1 cellular context compared by ENCODE assay signal in the genomic region with DNA sequence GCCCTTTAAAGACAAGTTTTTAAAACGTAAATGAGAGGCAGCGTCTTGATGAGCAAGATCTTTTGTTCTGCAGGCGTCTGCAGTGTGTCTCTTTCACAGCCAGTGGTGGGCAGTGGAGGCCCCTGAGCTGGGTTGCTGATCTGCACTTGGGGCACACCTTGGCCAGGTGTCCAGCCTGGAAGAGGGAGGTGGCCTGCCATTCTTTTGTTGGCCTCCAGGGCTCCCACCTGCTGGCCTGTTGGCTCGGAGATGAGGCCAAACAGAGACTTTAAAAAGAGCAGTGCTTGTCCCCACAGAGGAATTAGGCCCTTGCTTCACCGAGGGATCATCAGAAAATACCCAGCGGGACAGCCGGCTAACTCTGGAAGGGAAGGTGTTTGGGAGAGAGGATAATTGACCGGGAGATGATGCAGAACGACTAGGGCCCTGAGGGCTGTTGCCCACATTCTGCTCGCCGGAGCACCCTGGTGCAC.
TF ChIP-seq lines count a peak whose summit lies in the region.

No MANE protein-coding gene starts in this region.

TF ChIP-seq in K562, 482 proteins besides CTCF, POLR2A, EP300 and RAD21 (continued from another document and continues in another):
- TF ChIP-seq, protein P1, sequence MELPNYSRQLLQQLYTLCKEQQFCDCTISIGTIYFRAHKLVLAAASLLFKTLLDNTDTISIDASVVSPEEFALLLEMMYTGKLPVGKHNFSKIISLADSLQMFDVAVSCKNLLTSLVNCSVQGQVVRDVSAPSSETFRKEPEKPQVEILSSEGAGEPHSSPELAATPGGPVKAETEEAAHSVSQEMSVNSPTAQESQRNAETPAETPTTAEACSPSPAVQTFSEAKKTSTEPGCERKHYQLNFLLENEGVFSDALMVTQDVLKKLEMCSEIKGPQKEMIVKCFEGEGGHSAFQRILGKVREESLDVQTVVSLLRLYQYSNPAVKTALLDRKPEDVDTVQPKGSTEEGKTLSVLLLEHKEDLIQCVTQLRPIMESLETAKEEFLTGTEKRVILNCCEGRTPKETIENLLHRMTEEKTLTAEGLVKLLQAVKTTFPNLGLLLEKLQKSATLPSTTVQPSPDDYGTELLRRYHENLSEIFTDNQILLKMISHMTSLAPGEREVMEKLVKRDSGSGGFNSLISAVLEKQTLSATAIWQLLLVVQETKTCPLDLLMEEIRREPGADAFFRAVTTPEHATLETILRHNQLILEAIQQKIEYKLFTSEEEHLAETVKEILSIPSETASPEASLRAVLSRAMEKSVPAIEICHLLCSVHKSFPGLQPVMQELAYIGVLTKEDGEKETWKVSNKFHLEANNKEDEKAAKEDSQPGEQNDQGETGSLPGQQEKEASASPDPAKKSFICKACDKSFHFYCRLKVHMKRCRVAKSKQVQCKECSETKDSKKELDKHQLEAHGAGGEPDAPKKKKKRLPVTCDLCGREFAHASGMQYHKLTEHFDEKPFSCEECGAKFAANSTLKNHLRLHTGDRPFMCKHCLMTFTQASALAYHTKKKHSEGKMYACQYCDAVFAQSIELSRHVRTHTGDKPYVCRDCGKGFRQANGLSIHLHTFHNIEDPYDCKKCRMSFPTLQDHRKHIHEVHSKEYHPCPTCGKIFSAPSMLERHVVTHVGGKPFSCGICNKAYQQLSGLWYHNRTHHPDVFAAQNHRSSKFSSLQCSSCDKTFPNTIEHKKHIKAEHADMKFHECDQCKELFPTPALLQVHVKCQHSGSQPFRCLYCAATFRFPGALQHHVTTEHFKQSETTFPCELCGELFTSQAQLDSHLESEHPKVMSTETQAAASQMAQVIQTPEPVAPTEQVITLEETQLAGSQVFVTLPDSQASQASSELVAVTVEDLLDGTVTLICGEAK (IDR thresholded peaks at IDR 0.05) = no peak
- TF ChIP-seq, protein P1 (CRISPR knock-in tag; IDR thresholded peaks at IDR 0.05) = no peak
- TF ChIP-seq ZNF830 (CRISPR knock-in tag; IDR thresholded peaks at IDR 0.05) (no peak), BMI1 (IDR thresholded peaks at IDR 0.05; ENCODE audit: low read length) (no peak), ZNF316 (IDR thresholded peaks at IDR 0.05) (no peak), ZNF174 (CRISPR knock-in tag; IDR thresholded peaks at IDR 0.05) (no peak), PHTF2 (CRISPR knock-in tag; IDR thresholded peaks at IDR 0.05) (no peak), SMAD1 (IDR thresholded peaks at IDR 0.05; ENCODE audit: low read depth, low read length, partially characterized antibody) (no peak), KDM5B (IDR thresholded peaks at IDR 0.05; ENCODE audit: insufficient replicate concordance, low read depth, low read length) (peak; percentile 13), NELFE (IDR thresholded peaks at IDR 0.05; ENCODE audit: insufficient read depth, insufficient read length) (no peak), ZSCAN32 (CRISPR knock-in tag; IDR thresholded peaks at IDR 0.05) (no peak), NR3C1 (CRISPR knock-in tag; IDR thresholded peaks at IDR 0.05) (no peak), MCM5 (IDR thresholded peaks at IDR 0.05; ENCODE audit: low read depth) (no peak), FOXK1 (CRISPR knock-in tag; IDR thresholded peaks at IDR 0.05; ENCODE audit: borderline replicate concordance) (no peak), ZNF212 (CRISPR knock-in tag; IDR thresholded peaks at IDR 0.05) (no peak), NFE2L1 (tag; IDR thresholded peaks at IDR 0.05; ENCODE audit: borderline replicate concordance, low read depth) (no peak), PHF20 (IDR thresholded peaks at IDR 0.05; ENCODE audit: partially characterized antibody) (no peak), SAFB2 (IDR thresholded peaks at IDR 0.05; ENCODE audit: borderline replicate concordance, low read depth, low read length, severe bottlenecking) (no peak), MCM7 (IDR thresholded peaks at IDR 0.05) (no peak), MTA1 (IDR thresholded peaks at IDR 0.05; ENCODE audit: borderline replicate concordance) (no peak), SNRNP70 (optimal IDR thresholded peaks at IDR 0.05; ENCODE audit: low read depth, low read length) (no peak), NR2C2 (CRISPR knock-in tag; IDR thresholded peaks at IDR 0.05) (no peak), NR2C2 (tag; IDR thresholded peaks at IDR 0.05) (peak; percentile 45), NCOA1 (IDR thresholded peaks at IDR 0.05; ENCODE audit: low read depth) (no peak), TCFL5 (CRISPR knock-in tag; conservative IDR thresholded peaks at IDR 0.05) (no peak), FOXJ3 (CRISPR knock-in tag; IDR thresholded peaks at IDR 0.05) (0 out of 2 replicates have a peak, but pooled peaks have one; percentile 7), ERF (CRISPR knock-in tag; IDR thresholded peaks at IDR 0.05) (no peak), KLF6 (CRISPR knock-in tag; IDR thresholded peaks at IDR 0.05; ENCODE audit: borderline replicate concordance) (no peak), ZNF445 (CRISPR knock-in tag; IDR thresholded peaks at IDR 0.05; ENCODE audit: low read depth) (no peak), MIER1 (IDR thresholded peaks at IDR 0.05; ENCODE audit: low read depth) (no peak), CHCHD3 (CRISPR knock-in tag; IDR thresholded peaks at IDR 0.05) (no peak), ZNF175 (CRISPR knock-in tag; IDR thresholded peaks at IDR 0.05; ENCODE audit: low read depth) (peak; percentile 66; the same call in 1 of the 2 replicates), ZNF696 (CRISPR knock-in tag; conservative IDR thresholded peaks at IDR 0.05) (no peak), ZNF143 (CRISPR knock-in tag; IDR thresholded peaks at IDR 0.05) (0 out of 2 replicates have a peak, but pooled peaks have one; percentile 28), ILF3 (IDR thresholded peaks at IDR 0.05; ENCODE audit: borderline replicate concordance) (no peak), FOSL1 (tag; conservative IDR thresholded peaks at IDR 0.05) (peak; percentile 88)
- TF ChIP-seq, protein P2, sequence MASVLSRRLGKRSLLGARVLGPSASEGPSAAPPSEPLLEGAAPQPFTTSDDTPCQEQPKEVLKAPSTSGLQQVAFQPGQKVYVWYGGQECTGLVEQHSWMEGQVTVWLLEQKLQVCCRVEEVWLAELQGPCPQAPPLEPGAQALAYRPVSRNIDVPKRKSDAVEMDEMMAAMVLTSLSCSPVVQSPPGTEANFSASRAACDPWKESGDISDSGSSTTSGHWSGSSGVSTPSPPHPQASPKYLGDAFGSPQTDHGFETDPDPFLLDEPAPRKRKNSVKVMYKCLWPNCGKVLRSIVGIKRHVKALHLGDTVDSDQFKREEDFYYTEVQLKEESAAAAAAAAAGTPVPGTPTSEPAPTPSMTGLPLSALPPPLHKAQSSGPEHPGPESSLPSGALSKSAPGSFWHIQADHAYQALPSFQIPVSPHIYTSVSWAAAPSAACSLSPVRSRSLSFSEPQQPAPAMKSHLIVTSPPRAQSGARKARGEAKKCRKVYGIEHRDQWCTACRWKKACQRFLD (CRISPR knock-in tag; IDR thresholded peaks at IDR 0.05) = no peak
- TF ChIP-seq, protein P3, sequence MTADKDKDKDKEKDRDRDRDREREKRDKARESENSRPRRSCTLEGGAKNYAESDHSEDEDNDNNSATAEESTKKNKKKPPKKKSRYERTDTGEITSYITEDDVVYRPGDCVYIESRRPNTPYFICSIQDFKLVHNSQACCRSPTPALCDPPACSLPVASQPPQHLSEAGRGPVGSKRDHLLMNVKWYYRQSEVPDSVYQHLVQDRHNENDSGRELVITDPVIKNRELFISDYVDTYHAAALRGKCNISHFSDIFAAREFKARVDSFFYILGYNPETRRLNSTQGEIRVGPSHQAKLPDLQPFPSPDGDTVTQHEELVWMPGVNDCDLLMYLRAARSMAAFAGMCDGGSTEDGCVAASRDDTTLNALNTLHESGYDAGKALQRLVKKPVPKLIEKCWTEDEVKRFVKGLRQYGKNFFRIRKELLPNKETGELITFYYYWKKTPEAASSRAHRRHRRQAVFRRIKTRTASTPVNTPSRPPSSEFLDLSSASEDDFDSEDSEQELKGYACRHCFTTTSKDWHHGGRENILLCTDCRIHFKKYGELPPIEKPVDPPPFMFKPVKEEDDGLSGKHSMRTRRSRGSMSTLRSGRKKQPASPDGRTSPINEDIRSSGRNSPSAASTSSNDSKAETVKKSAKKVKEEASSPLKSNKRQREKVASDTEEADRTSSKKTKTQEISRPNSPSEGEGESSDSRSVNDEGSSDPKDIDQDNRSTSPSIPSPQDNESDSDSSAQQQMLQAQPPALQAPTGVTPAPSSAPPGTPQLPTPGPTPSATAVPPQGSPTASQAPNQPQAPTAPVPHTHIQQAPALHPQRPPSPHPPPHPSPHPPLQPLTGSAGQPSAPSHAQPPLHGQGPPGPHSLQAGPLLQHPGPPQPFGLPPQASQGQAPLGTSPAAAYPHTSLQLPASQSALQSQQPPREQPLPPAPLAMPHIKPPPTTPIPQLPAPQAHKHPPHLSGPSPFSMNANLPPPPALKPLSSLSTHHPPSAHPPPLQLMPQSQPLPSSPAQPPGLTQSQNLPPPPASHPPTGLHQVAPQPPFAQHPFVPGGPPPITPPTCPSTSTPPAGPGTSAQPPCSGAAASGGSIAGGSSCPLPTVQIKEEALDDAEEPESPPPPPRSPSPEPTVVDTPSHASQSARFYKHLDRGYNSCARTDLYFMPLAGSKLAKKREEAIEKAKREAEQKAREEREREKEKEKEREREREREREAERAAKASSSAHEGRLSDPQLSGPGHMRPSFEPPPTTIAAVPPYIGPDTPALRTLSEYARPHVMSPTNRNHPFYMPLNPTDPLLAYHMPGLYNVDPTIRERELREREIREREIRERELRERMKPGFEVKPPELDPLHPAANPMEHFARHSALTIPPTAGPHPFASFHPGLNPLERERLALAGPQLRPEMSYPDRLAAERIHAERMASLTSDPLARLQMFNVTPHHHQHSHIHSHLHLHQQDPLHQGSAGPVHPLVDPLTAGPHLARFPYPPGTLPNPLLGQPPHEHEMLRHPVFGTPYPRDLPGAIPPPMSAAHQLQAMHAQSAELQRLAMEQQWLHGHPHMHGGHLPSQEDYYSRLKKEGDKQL (CRISPR knock-in tag; IDR thresholded peaks at IDR 0.05; ENCODE audit: borderline replicate concordance) = no peak
- TF ChIP-seq, protein P4, sequence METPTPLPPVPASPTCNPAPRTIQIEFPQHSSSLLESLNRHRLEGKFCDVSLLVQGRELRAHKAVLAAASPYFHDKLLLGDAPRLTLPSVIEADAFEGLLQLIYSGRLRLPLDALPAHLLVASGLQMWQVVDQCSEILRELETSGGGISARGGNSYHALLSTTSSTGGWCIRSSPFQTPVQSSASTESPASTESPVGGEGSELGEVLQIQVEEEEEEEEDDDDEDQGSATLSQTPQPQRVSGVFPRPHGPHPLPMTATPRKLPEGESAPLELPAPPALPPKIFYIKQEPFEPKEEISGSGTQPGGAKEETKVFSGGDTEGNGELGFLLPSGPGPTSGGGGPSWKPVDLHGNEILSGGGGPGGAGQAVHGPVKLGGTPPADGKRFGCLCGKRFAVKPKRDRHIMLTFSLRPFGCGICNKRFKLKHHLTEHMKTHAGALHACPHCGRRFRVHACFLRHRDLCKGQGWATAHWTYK (CRISPR knock-in tag; IDR thresholded peaks at IDR 0.05) = no peak
- TF ChIP-seq, protein P5, sequence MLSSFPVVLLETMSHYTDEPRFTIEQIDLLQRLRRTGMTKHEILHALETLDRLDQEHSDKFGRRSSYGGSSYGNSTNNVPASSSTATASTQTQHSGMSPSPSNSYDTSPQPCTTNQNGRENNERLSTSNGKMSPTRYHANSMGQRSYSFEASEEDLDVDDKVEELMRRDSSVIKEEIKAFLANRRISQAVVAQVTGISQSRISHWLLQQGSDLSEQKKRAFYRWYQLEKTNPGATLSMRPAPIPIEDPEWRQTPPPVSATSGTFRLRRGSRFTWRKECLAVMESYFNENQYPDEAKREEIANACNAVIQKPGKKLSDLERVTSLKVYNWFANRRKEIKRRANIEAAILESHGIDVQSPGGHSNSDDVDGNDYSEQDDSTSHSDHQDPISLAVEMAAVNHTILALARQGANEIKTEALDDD (IDR thresholded peaks at IDR 0.05) = 0 out of 2 replicates have a peak, but pooled peaks have one; percentile 9
- TF ChIP-seq, protein P6, sequence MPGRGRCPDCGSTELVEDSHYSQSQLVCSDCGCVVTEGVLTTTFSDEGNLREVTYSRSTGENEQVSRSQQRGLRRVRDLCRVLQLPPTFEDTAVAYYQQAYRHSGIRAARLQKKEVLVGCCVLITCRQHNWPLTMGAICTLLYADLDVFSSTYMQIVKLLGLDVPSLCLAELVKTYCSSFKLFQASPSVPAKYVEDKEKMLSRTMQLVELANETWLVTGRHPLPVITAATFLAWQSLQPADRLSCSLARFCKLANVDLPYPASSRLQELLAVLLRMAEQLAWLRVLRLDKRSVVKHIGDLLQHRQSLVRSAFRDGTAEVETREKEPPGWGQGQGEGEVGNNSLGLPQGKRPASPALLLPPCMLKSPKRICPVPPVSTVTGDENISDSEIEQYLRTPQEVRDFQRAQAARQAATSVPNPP (IDR thresholded peaks at IDR 0.05; ENCODE audit: borderline replicate concordance, insufficient read depth, insufficient read length) = no peak
- TF ChIP-seq, protein P7, sequence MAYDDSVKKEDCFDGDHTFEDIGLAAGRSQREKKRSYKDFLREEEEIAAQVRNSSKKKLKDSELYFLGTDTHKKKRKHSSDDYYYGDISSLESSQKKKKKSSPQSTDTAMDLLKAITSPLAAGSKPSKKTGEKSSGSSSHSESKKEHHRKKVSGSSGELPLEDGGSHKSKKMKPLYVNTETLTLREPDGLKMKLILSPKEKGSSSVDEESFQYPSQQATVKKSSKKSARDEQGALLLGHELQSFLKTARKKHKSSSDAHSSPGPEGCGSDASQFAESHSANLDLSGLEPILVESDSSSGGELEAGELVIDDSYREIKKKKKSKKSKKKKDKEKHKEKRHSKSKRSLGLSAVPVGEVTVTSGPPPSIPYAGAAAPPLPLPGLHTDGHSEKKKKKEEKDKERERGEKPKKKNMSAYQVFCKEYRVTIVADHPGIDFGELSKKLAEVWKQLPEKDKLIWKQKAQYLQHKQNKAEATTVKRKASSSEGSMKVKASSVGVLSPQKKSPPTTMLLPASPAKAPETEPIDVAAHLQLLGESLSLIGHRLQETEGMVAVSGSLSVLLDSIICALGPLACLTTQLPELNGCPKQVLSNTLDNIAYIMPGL (CRISPR knock-in tag; IDR thresholded peaks at IDR 0.05) = no peak
